20 cellular contexts compared by ENCODE assay signal in the genomic region with DNA sequence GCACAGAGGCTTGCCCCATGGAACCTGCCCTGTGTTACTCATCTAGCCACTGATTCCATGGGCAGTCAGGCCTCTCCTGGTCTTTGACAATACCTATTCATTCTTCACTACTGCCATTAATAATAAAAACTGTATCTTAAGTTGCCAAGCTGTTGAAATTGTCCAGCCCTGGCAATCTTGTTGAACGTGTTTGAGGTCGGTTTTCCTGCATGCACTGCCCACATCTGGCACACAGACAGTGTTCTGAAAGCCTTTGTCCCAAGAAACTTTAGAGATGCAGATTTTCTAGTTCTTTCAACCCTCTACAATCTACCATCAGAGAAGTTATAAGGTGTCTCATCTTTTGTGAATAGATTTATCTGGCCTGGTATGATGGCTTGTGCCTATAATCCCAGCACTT.
"Had no signal": no experiment of that assay in that cellular context is flagged by ENCODE, and none has a peak within 500 bp of the region (broad histone marks: within the 10 kb centered on the region; RNA-seq: fewer than 3 reads in every experiment).

No MANE protein-coding gene starts in this region.

- H2AFZ ChIP-seq: parathyroid adenoma had no signal

- H3K36me3 ChIP-seq: colonic mucosa, esophagus squamous epithelium, neutrophil, right atrium auricular region, sigmoid colon, stomach, thyroid gland, vagina had no signal

- DNase-seq: colonic mucosa; dermis blood vessel endothelial cell; effector memory CD4-positive, alpha-beta T cell; esophagus squamous epithelium; hypothalamus; natural killer cell; sigmoid colon; stimulated activated CD4-positive, alpha-beta T cell treated with anti-CD3 and anti-CD28 coated beads, Interleukin-2, amount 100 ng/mL, for 24 hours; stimulated activated CD4-positive, alpha-beta T cell treated with anti-CD3 and anti-CD28 coated beads, Interleukin-4, amount 100 ng/mL, for 24 hours; stimulated activated naive CD4-positive, alpha-beta T cell treated with Interleukin-2 at 50 U/mL for 16 hours; stomach; thyroid gland; trophoblast cell had no signal

- ATAC-seq: left lobe of liver; natural killer cell; stimulated activated effector memory CD8-positive, alpha-beta T cell treated with anti-CD3 and anti-CD28 coated beads, Interleukin-12 subunit alpha, Interleukin-12 subunit beta, amount 100 ng/mL, for 72 hours had no signal

- H3K79me2 ChIP-seq: parathyroid adenoma had no signal

- H3K9me3 ChIP-seq: colonic mucosa, esophagus squamous epithelium, neutrophil, sigmoid colon, stomach, thyroid gland, vagina had no signal

- H3K4me1 ChIP-seq: colonic mucosa, esophagus squamous epithelium, parathyroid adenoma, right atrium auricular region, sigmoid colon, stomach, thyroid gland, vagina had no signal

- H3K27me3 ChIP-seq: colonic mucosa, esophagus squamous epithelium, neutrophil, right atrium auricular region, sigmoid colon, stomach, thyroid gland, vagina had no signal

- H3K9ac ChIP-seq: parathyroid adenoma had no signal

- H3K27ac ChIP-seq: colonic mucosa, esophagus squamous epithelium, neutrophil, parathyroid adenoma, right atrium auricular region, sigmoid colon, stomach, thyroid gland, vagina had no signal

- H3K4me3 ChIP-seq: colonic mucosa, esophagus squamous epithelium, lung, right atrium auricular region, sigmoid colon, stomach, thyroid gland, vagina had no signal
